20 cellular contexts compared by ENCODE assay signal in the genomic region with DNA sequence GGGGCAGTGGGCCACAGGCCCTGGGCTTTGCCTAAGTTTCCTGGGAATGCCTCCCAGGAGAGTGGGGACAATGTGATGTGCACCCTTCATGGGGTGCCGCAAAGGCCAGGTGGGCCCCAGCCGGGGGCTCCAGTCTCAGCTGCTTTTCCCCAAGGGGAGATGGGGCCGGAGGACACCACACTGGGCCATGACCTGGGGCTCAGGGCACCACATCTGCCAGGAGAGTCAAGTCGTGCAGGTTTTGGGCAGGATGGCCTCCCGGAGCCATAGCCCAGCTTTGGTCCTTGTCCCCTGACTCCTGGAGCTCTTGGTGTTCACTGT. TPM values are rescaled to one million over a fixed set of nuclear protein-coding genes. Genes with fewer than 3 reads are reported as not detected.
DNase-seq lines count a peak whose midpoint lies in the region; ATAC-seq and TF ChIP-seq lines count a peak whose summit lies in the region.
"Had no signal": no experiment of that assay in that cellular context is flagged by ENCODE, and none has a peak within 500 bp of the region (broad histone marks: within the 10 kb centered on the region; RNA-seq: fewer than 3 reads in every experiment).

No MANE protein-coding gene starts in this region.

- H4K20me1 ChIP-seq in BLaER1, result peaks cover 94% of the 10 kb centered on the region

- H3K36me3 ChIP-seq in BLaER1, result peaks cover 81% of the 10 kb centered on the region
- no peaks in the 10 kb centered on the region for H3K36me3 ChIP-seq in SJCRH30

- H3K4me1 Mint-ChIP-seq in stimulated activated effector memory CD8-positive, alpha-beta T cell treated with anti-CD3 and anti-CD28 coated beads, Interleukin-12 subunit alpha, Interleukin-12 subunit beta, amount 100 ng/mL, for 72 hours, result peaks cover 5% of the 10 kb centered on the region

- H3K27me3 ChIP-seq in BLaER1 (no peaks in the 10 kb centered on the region), dorsolateral prefrontal cortex (no peaks in the 10 kb centered on the region), SJCRH30 (no peaks in the 10 kb centered on the region)

- H3K4me1 ChIP-seq in BLaER1, result peaks cover 63% of the 10 kb centered on the region
- no peaks in the 10 kb centered on the region; the same call in 1 of the 2 replicates for H3K4me1 ChIP-seq in SJCRH30

- no peak overlapping the region for H3K4me3 Mint-ChIP-seq in stimulated activated effector memory CD8-positive, alpha-beta T cell treated with anti-CD3 and anti-CD28 coated beads, Interleukin-12 subunit alpha, Interleukin-12 subunit beta, amount 100 ng/mL, for 72 hours
- H3K4me3 Mint-ChIP-seq: B cell; CD4-positive, CD25-positive, alpha-beta regulatory T cell; CD8-positive, alpha-beta memory T cell; HFFc6 had no signal

- ATAC-seq in stimulated activated effector memory CD8-positive, alpha-beta T cell treated with anti-CD3 and anti-CD28 coated beads, Interleukin-12 subunit alpha, Interleukin-12 subunit beta, amount 100 ng/mL, for 72 hours, result no peak
- no peak for ATAC-seq in stimulated activated naive CD8-positive, alpha-beta T cell treated with anti-CD3 and anti-CD28 coated beads, Interleukin-15, Interleukin-2, amounts not matched to agents 100 U/mL and 50 U/mL, for 24 hours
- ATAC-seq: GM12878, HCT116 had no signal

- DNase-seq in dorsolateral prefrontal cortex, result no peak
- DNase-seq in stimulated activated effector memory CD8-positive, alpha-beta T cell treated with anti-CD3 and anti-CD28 coated beads, Interleukin-12 subunit alpha, Interleukin-12 subunit beta, amount 100 ng/mL, for 72 hours (ENCODE audit: low spot score in 2 of 2), result no peak
- DNase-seq in stimulated activated naive CD8-positive, alpha-beta T cell treated with anti-CD3 and anti-CD28 coated beads, Interleukin-15, Interleukin-2, amounts not matched to agents 100 U/mL and 50 U/mL, for 24 hours, result no peak
- no peak for DNase-seq in SJCRH30
- no peak for DNase-seq in foreskin melanocyte
- no peak for DNase-seq in KBM-7
- DNase-seq: CD4-positive, CD25-positive, alpha-beta regulatory T cell; CD8-positive, alpha-beta memory T cell; COR-L47; DMS 273 treated with DMSO at 0.1 percent for 48 hours; DMS53; DND-41; EL; GOT3; HFFc6 had no signal

- TF ChIP-seq CTCF in dorsolateral prefrontal cortex (IDR thresholded peaks at IDR 0.05 in 54 of 56, conservative IDR thresholded peaks at IDR 0.05 in 2 of 56; ENCODE audit: low read depth in 1 of 56, partially characterized antibody in 56 of 56), result no peak

- in situ Hi-C loops in KBM-7 (cut with MboI; ENCODE audit: low pct_unique_long_range_greater_than_20kb, low sequenced_read_pairs), result no loop called here

- intact Hi-C loops in dorsolateral prefrontal cortex (cut with DNase I), result no loop called here

- H3K27ac Mint-ChIP-seq in stimulated activated effector memory CD8-positive, alpha-beta T cell treated with anti-CD3 and anti-CD28 coated beads, Interleukin-12 subunit alpha, Interleukin-12 subunit beta, amount 100 ng/mL, for 72 hours, result peak overlapping the region; percentile 78
- H3K27ac Mint-ChIP-seq: B cell; CD4-positive, CD25-positive, alpha-beta regulatory T cell; CD8-positive, alpha-beta memory T cell; HFFc6 had no signal

- H3K9me3 ChIP-seq in BLaER1 (no peaks in the 10 kb centered on the region), SJCRH30 (replicated peaks) (no peaks in the 10 kb centered on the region)

- H3K36me3 Mint-ChIP-seq in stimulated activated effector memory CD8-positive, alpha-beta T cell treated with anti-CD3 and anti-CD28 coated beads, Interleukin-12 subunit alpha, Interleukin-12 subunit beta, amount 100 ng/mL, for 72 hours, result no peaks in the 10 kb centered on the region

- H3K9ac ChIP-seq in BLaER1, result no peak overlapping the region

- 0 out of 2 replicates have a peak overlapping the region, but pooled peaks have one; percentile 9 for H3K27ac ChIP-seq in BLaER1
- H3K27ac ChIP-seq in angular gyrus (ENCODE audit: low read depth, low read length), result peak overlapping the region; percentile 99
- H3K27ac ChIP-seq in dorsolateral prefrontal cortex, result peak overlapping the region; percentile 66 to 100 (median 99)
- no peak overlapping the region for H3K27ac ChIP-seq in SJCRH30

- no peaks in the 10 kb centered on the region for H3K9me3 Mint-ChIP-seq in stimulated activated effector memory CD8-positive, alpha-beta T cell treated with anti-CD3 and anti-CD28 coated beads, Interleukin-12 subunit alpha, Interleukin-12 subunit beta, amount 100 ng/mL, for 72 hours
- H3K9me3 Mint-ChIP-seq: CD4-positive, CD25-positive, alpha-beta regulatory T cell; CD8-positive, alpha-beta memory T cell; HFFc6 had no signal

- no peak overlapping the region for H3K4me3 ChIP-seq in BLaER1
- H3K4me3 ChIP-seq in dorsolateral prefrontal cortex, result peak overlapping the region in 6 of 59 donors; percentile 2 to 40 (median 17)
- no peak overlapping the region for H3K4me3 ChIP-seq in SJCRH30
- H3K4me3 ChIP-seq: GM12878 had no signal

- H3K4me2 ChIP-seq in BLaER1, result no peak overlapping the region

RNA-seq across cellular contexts. Expression of a gene that starts 12.2 kb away (rescaled TPM):
- 100 to 1,000 TPM in 104 of 120 experiments, 10 to 100 TPM in 16; 38.9 to 309 (median 147) TPM for total RNA-seq in dorsolateral prefrontal cortex
- 6.5 and 9.8 TPM in 2 replicates for total RNA-seq in SJCRH30 (2014; rRNA removed; shearing (Covaris generic))

RNA-seq across cellular contexts. Expression of a gene that starts 48.4 kb away (rescaled TPM):
- total RNA-seq in dorsolateral prefrontal cortex, result 10 to 100 TPM; 15.8 to 35.3 (median 22.0) TPM
- 33.2 and 34.2 TPM in 2 replicates for total RNA-seq in SJCRH30 (2014; rRNA removed; shearing (Covaris generic))
